In the genomic region with DNA sequence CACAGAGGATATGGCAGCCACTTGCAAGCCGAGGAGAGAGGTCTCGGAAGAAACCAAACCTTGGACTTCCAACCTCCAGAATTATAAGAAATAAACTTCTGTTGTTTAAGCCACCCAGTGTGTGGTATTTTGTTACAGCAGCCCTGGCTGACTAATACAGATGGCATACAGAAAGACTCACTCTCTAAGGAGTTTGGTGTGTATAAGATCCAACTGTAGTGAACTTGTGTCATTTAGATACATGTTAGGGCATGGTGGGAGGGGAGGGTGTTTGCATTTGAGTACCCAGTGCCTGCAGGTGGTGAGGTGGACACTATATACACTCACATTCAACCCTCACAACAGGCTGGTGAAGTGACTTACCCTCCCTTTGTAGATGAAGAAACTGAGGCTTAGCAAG, we compare ENCODE assay signal across 25 cellular contexts.
DNase-seq lines count a peak whose midpoint lies in the region; ATAC-seq, FAIRE-seq and TF ChIP-seq lines count a peak whose summit lies in the region.
"Had no signal": no experiment of that assay in that cellular context is flagged by ENCODE, and none has a peak within 500 bp of the region (broad histone marks: within the 10 kb centered on the region; RNA-seq: fewer than 3 reads in every experiment).

No MANE protein-coding gene starts in this region.

- BruUV-seq in HepG2 (replicated peaks; lab: Mats Ljungman, UMichigan): no TSS peak

- H2BK15ac ChIP-seq in neuronal stem cell (ENCODE audit: low read length): no peak overlapping the region

- no peak overlapping the region for H2AK5ac ChIP-seq in neuronal stem cell (ENCODE audit: low read depth, low read length)

- H4K8ac ChIP-seq in neuronal stem cell (ENCODE audit: low read depth, low read length): no peak overlapping the region

- FAIRE-seq in HepG2 (lab: Jason Lieb, UNC): no peak
- FAIRE-seq: A204.1, GM12878, GM12892, GM18507 had no signal

- H3K4me3 ChIP-seq in HepG2 (replicated peaks in 1 of 3; ENCODE audit: insufficient read depth in 1 of 3, low read depth in 2 of 3, low read length in 3 of 3) (no peak overlapping the region), right lobe of liver (no peak overlapping the region), epithelial cell of esophagus (ENCODE audit: low read length) (no peak overlapping the region), neuronal stem cell (ENCODE audit: low read length in 2 of 2) (no peak overlapping the region)
- H3K4me3 ChIP-seq: BLaER1, GM12878 had no signal

- no peak overlapping the region for H2BK120ac ChIP-seq in neuronal stem cell (ENCODE audit: low read depth, low read length)

- H2AFZ ChIP-seq in HepG2 (ENCODE audit: low read length) (no peak overlapping the region), neuronal stem cell (ENCODE audit: low read length) (no peak overlapping the region)

- no peak for ATAC-seq in HepG2
- ATAC-seq in right lobe of liver: no peak
- ATAC-seq: GM12878 had no signal

- TF ChIP-seq CTCF in HepG2 (CRISPR knock-in tag; IDR thresholded peaks at IDR 0.05): no peak
- TF ChIP-seq CTCF in right lobe of liver (IDR thresholded peaks at IDR 0.05): no peak
- no peak for TF ChIP-seq CTCF in epithelial cell of esophagus (IDR thresholded peaks at IDR 0.05; ENCODE audit: insufficient read depth, low read depth, low read length, missing control alignments)

- no peaks in the 10 kb centered on the region for H3K79me1 ChIP-seq in neuronal stem cell (ENCODE audit: low read depth, low read length)

- H3K79me2 ChIP-seq in HepG2 (ENCODE audit: insufficient read depth, low read length): no peaks in the 10 kb centered on the region

- WGBS in HepG2 (ENCODE audit: low lambda C conversion rate): 92% methylated on average over 2 of the region's 2 CpGs
- WGBS in right lobe of liver (ENCODE audit: insufficient coverage, low coverage, low lambda C conversion rate, missing lambda C conversion rate): 75% methylated on average over 2 of the region's 2 CpGs
- no CpG with 5 or more reads among the region's 2 CpGs for WGBS in neuronal stem cell (ENCODE audit: extremely low coverage in 2 of 2, insufficient read length in 2 of 2, insufficient replicate concordance in 1 of 2), 2 donors

- H3K36me3 ChIP-seq in HepG2 (replicated peaks in 1 of 2; ENCODE audit: control insufficient read depth in 1 of 2, insufficient read depth in 2 of 2, low read length in 2 of 2) (no peaks in the 10 kb centered on the region), right lobe of liver (no peaks in the 10 kb centered on the region), neuronal stem cell (replicated peaks in 1 of 2; ENCODE audit: control insufficient read depth in 2 of 2, insufficient read depth in 2 of 2, low read length in 2 of 2) (no peaks in the 10 kb centered on the region)
- H3K36me3 ChIP-seq: BE2C, BLaER1 had no signal

- in situ Hi-C loops in HepG2 (cut with HindIII; ENCODE audit: extremely low pct_ligation_motif_present, low pct_unique_long_range_greater_than_20kb): no loop called here

- H4K91ac ChIP-seq in neuronal stem cell (ENCODE audit: low read depth, low read length, poor library complexity): no peak overlapping the region

- H2BK12ac ChIP-seq in neuronal stem cell (ENCODE audit: low read length): no peak overlapping the region

- H3K9me3 ChIP-seq in HepG2 (ENCODE audit: low read length): peaks cover 10% of the 10 kb centered on the region
- H3K9me3 ChIP-seq in right lobe of liver: no peaks in the 10 kb centered on the region
- no peaks in the 10 kb centered on the region for H3K9me3 ChIP-seq in neuronal stem cell (replicated peaks in 1 of 2; ENCODE audit: control insufficient read depth in 2 of 2, insufficient read depth in 1 of 2, low read depth in 1 of 2, low read length in 2 of 2)
- H3K9me3 ChIP-seq: BE2C had no signal

- TF ChIP-seq EP300 in HepG2 (IDR thresholded peaks at IDR 0.05; ENCODE audit: low read depth in 2 of 2, low read length in 2 of 2): no peak
- no peak for TF ChIP-seq EP300 in HepG2 (CRISPR knock-in tag; IDR thresholded peaks at IDR 0.05; ENCODE audit: borderline replicate concordance)

- no peak for TF ChIP-seq POLR2A in HepG2 (IDR thresholded peaks at IDR 0.05; ENCODE audit: insufficient read depth in 1 of 2, low read depth in 2 of 2, low read length in 2 of 2)
- TF ChIP-seq POLR2A in right lobe of liver (IDR thresholded peaks at IDR 0.05): no peak

- no peak overlapping the region for H3K4ac ChIP-seq in neuronal stem cell (ENCODE audit: low read length)

- H3K4me1 ChIP-seq in HepG2 (ENCODE audit: insufficient read depth, low read length) (peaks cover 14% of the 10 kb centered on the region), right lobe of liver (no peaks in the 10 kb centered on the region), neuronal stem cell (ENCODE audit: control insufficient read depth in 2 of 2, insufficient read depth in 1 of 2, low read depth in 1 of 2, low read length in 2 of 2) (peaks cover 0 to 2% of the 10 kb centered on the region in 2 donors)
- H3K4me1 ChIP-seq: BE2C, BLaER1 had no signal

- POLR2A ChIA-PET in HepG2 (lab: Yijun Ruan, JAX): no interaction called here

- no peak overlapping the region for H3K23ac ChIP-seq in neuronal stem cell (ENCODE audit: low read depth, low read length, poor library complexity)

- no peak for TF ChIP-seq RAD21 in HepG2 (CRISPR knock-in tag; IDR thresholded peaks at IDR 0.05)

- H3K27me3 ChIP-seq in HepG2 (ENCODE audit: control insufficient read depth in 1 of 2, insufficient read depth in 2 of 2, low read length in 2 of 2) (no peaks in the 10 kb centered on the region), right lobe of liver (no peaks in the 10 kb centered on the region), neuronal stem cell (ENCODE audit: control insufficient read depth in 3 of 3, insufficient read depth in 3 of 3, low read depth in 1 of 3, low read length in 3 of 3) (no peaks in the 10 kb centered on the region)
- H3K27me3 ChIP-seq: BE2C, BLaER1 had no signal

- no peak overlapping the region for H3K27ac ChIP-seq in HepG2 (ENCODE audit: extremely low read length, insufficient read depth, low read length)
- H3K27ac ChIP-seq in right lobe of liver: no peak overlapping the region
- H3K27ac ChIP-seq in neuronal stem cell (replicated peaks; ENCODE audit: low read length): no peak overlapping the region
- H3K27ac ChIP-seq: BLaER1 had no signal

- CTCF ChIA-PET in HepG2 (lab: Yijun Ruan, JAX; ENCODE audit: low intra/inter-chr PET ratio, low total read pairs): no interaction called here

- no peak overlapping the region for H3K14ac ChIP-seq in neuronal stem cell (ENCODE audit: low read length)

- no peak overlapping the region for H2BK5ac ChIP-seq in neuronal stem cell (ENCODE audit: low read length)

- H3K9ac ChIP-seq in HepG2 (ENCODE audit: insufficient read depth, low read depth, low read length): no peak overlapping the region
- no peak overlapping the region for H3K9ac ChIP-seq in neuronal stem cell (ENCODE audit: low read depth, low read length, poor library complexity)
- H3K9ac ChIP-seq: BLaER1 had no signal

- no peak overlapping the region for H3K18ac ChIP-seq in neuronal stem cell (ENCODE audit: low read length)

- H3K4me2 ChIP-seq in HepG2 (ENCODE audit: low read depth, low read length) (no peak overlapping the region), neuronal stem cell (ENCODE audit: insufficient read depth, low read length, poor library complexity, severe bottlenecking) (no peak overlapping the region)
- H3K4me2 ChIP-seq: BLaER1 had no signal

- no peak for DNase-seq in HepG2 (ENCODE audit: low spot score)
- no peak for DNase-seq in right lobe of liver
- peak; percentile 18 for DNase-seq in epithelial cell of esophagus (ENCODE audit: low read depth)
- no peak for DNase-seq in NCI-H748 (lab: John Stamatoyannopoulos, UW; ENCODE audit: unreplicated experiment)
- DNase-seq in neuronal stem cell (ENCODE audit: low spot score): no peak
- DNase-seq: 8988T; ACHN; BE2C; C1 segment of cervical spinal cord; CD4-positive, alpha-beta memory T cell; CD4-positive, CD25-positive, alpha-beta regulatory T cell; CD8-positive, alpha-beta memory T cell; COR-L47; DMS 273 treated with DMSO at 0.1 percent for 48 hours; DMS153; DMS53; DMS79; DND-41; EL; GDM1 had no signal

- intact Hi-C loops in HepG2 (cut with micrococcal nuclease; ENCODE audit: unreplicated experiment) (no loop called here), right lobe of liver (cut with DNase I) (no loop called here)

- no peaks in the 10 kb centered on the region for H4K20me1 ChIP-seq in HepG2 (ENCODE audit: insufficient read depth, low read length)
- H4K20me1 ChIP-seq: BLaER1 had no signal

TF ChIP-seq in HepG2, 621 proteins besides CTCF, POLR2A, EP300 and RAD21:
- TF ChIP-seq ZNF720 (CRISPR knock-in tag; IDR thresholded peaks at IDR 0.05): no peak
- peak; percentile 95 for TF ChIP-seq ZNF12 (CRISPR knock-in tag; IDR thresholded peaks at IDR 0.05)
